ENCODE assay signal across 19 cellular contexts in the genomic region with DNA sequence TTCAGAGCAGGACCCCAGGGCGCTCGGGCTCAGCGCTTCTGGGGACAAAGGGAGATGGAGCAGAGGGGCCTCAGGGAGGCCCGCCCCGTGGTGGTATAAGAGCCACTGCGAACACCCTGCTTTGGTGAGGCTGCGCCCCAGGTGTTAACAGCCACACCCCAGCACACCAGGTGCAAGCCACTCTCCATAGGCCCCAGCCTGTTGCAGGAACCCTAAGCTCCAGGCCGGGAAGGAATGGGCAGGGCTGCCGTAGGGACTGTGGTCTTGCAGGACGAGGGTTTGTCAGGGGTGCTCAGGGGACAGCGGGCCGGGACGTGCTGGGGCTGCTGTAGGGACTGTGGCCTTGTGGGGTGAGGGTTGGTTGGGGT. TPM values are rescaled to one million over a fixed set of nuclear protein-coding genes. Genes with fewer than 3 reads are reported as not detected.
DNase-seq lines count a peak whose midpoint lies in the region; ATAC-seq and TF ChIP-seq lines count a peak whose summit lies in the region.
"Had no signal": no experiment of that assay in that cellular context is flagged by ENCODE, and none has a peak within 500 bp of the region (broad histone marks: within the 10 kb centered on the region; RNA-seq: fewer than 3 reads in every experiment).

No MANE protein-coding gene starts in this region.

- no peaks in the 10 kb centered on the region for H3K27me3 ChIP-seq in GM23338 (ENCODE audit: insufficient read depth)
- no peaks in the 10 kb centered on the region for H3K27me3 ChIP-seq in Panc1 (ENCODE audit: control insufficient read depth, insufficient read depth, low read length)
- H3K27me3 ChIP-seq in neuronal stem cell (ENCODE audit: control insufficient read depth in 3 of 3, insufficient read depth in 3 of 3, low read depth in 1 of 3, low read length in 3 of 3): peaks cover 0 to 15% (median 1%) of the 10 kb centered on the region in 3 experiments
- H3K27me3 ChIP-seq in lower lobe of right lung (ENCODE audit: low read depth): peaks cover 38% of the 10 kb centered on the region

- H3K4me3 ChIP-seq in GM23338 (no peak overlapping the region), Panc1 (ENCODE audit: low read depth in 2 of 2, low read length in 2 of 2) (no peak overlapping the region), neuronal stem cell (ENCODE audit: low read length in 2 of 2) (no peak overlapping the region), lower lobe of right lung (no peak overlapping the region)

- H3K36me3 Mint-ChIP-seq in GM23338 (ENCODE audit: low read depth): peaks cover 3% of the 10 kb centered on the region; the same call in 1 of the 3 replicates
- H3K36me3 Mint-ChIP-seq in activated T-cell treated with anti-CD3 and anti-CD28 coated beads, Interleukin-2, amount 50 U/mL, for 72 hours (ENCODE audit: insufficient read depth in 2 of 2): peaks cover 3 to 4% of the 10 kb centered on the region in 2 donors

- H4K20me1 ChIP-seq in GM23338 (replicated peaks; ENCODE audit: insufficient read depth): no peaks in the 10 kb centered on the region

- no peaks in the 10 kb centered on the region for H3K4me1 ChIP-seq in GM23338 (ENCODE audit: insufficient read depth)
- H3K4me1 ChIP-seq in Panc1 (ENCODE audit: control insufficient read depth, insufficient read depth, low read length): no peaks in the 10 kb centered on the region
- H3K4me1 ChIP-seq in neuronal stem cell (ENCODE audit: control insufficient read depth in 2 of 2, insufficient read depth in 1 of 2, low read depth in 1 of 2, low read length in 2 of 2): peaks cover 6% of the 10 kb centered on the region in 2 donors
- H3K4me1 ChIP-seq in lower lobe of right lung: no peaks in the 10 kb centered on the region
- H3K4me1 ChIP-seq: Caco-2 had no signal

- POLR2A ChIA-PET in Panc1 (lab: Charles Lee): no interaction called here

- no peaks in the 10 kb centered on the region for H3K9me3 ChIP-seq in Panc1 (ENCODE audit: control insufficient read depth, insufficient read depth, low read depth, low read length)
- peaks cover 10 to 14% of the 10 kb centered on the region in 2 donors for H3K9me3 ChIP-seq in neuronal stem cell (replicated peaks in 1 of 2; ENCODE audit: control insufficient read depth in 2 of 2, insufficient read depth in 1 of 2, low read depth in 1 of 2, low read length in 2 of 2)
- H3K9me3 ChIP-seq in lower lobe of right lung: no peaks in the 10 kb centered on the region
- H3K9me3 ChIP-seq: Caco-2 had no signal

- H2BK15ac ChIP-seq in neuronal stem cell (ENCODE audit: low read length): peak overlapping the region; percentile 92

- H3K27ac ChIP-seq in GM23338 (ENCODE audit: low read depth): no peak overlapping the region
- H3K27ac ChIP-seq in Panc1 (ENCODE audit: low read length): no peak overlapping the region
- H3K27ac ChIP-seq in neuronal stem cell (replicated peaks; ENCODE audit: low read length): no peak overlapping the region
- H3K27ac ChIP-seq in lower lobe of right lung: no peak overlapping the region

- intact Hi-C loops in Panc1 (cut with micrococcal nuclease; ENCODE audit: unreplicated experiment) (no loop called here), lower lobe of right lung (cut with DNase I) (no loop called here)

- H2BK5ac ChIP-seq in neuronal stem cell (ENCODE audit: low read length): no peak overlapping the region

- H3K9ac ChIP-seq in neuronal stem cell (ENCODE audit: low read depth, low read length, poor library complexity): no peak overlapping the region

- CTCF ChIA-PET in Panc1 (lab: Charles Lee): interaction anchor here (0.5 kb wide), 1 partner anchor 47 kb away, joined by 3 read pairs; no protein-coding TSS in a partner anchor

- ATAC-seq in GM23338 (peak; percentile 4; the same call in 1 of the 3 replicates), Panc1 (0 out of 2 replicates have a peak, but pooled peaks have one; percentile 3), lower lobe of right lung (no peak), HG03175 (IDR thresholded peaks at IDR 0.05; ENCODE audit: unreplicated experiment) (no peak), esophagus mucosa (no peak)
- ATAC-seq in activated T-cell treated with anti-CD3 and anti-CD28 coated beads, Interleukin-2, amount 50 U/mL, for 72 hours (replicated peaks in 1 of 2): no peak

- H3K9me2 ChIP-seq in GM23338 (ENCODE audit: insufficient read depth): no peaks in the 10 kb centered on the region

- peak overlapping the region; percentile 82 for H2BK12ac ChIP-seq in neuronal stem cell (ENCODE audit: low read length)

- H3K14ac ChIP-seq in neuronal stem cell (ENCODE audit: low read length): no peak overlapping the region

- H2AK5ac ChIP-seq in neuronal stem cell (ENCODE audit: low read depth, low read length): peak overlapping the region; percentile 72

- H3K18ac ChIP-seq in neuronal stem cell (ENCODE audit: low read length): peak overlapping the region; percentile 92

- H2AFZ ChIP-seq in GM23338 (no peak overlapping the region), neuronal stem cell (ENCODE audit: low read length) (no peak overlapping the region)

- H4K91ac ChIP-seq in neuronal stem cell (ENCODE audit: low read depth, low read length, poor library complexity): peak overlapping the region; percentile 95

- peaks cover 8% of the 10 kb centered on the region for H3K27me3 Mint-ChIP-seq in GM23338 (ENCODE audit: insufficient read depth, low read depth, poor library complexity)
- no peaks in the 10 kb centered on the region for H3K27me3 Mint-ChIP-seq in activated T-cell treated with anti-CD3 and anti-CD28 coated beads, Interleukin-2, amount 50 U/mL, for 72 hours (ENCODE audit: low read depth)

- H3K36me3 ChIP-seq in GM23338 (ENCODE audit: insufficient read depth): no peaks in the 10 kb centered on the region
- H3K36me3 ChIP-seq in Panc1 (ENCODE audit: control insufficient read depth, insufficient read depth, low read length): no peaks in the 10 kb centered on the region
- H3K36me3 ChIP-seq in neuronal stem cell (replicated peaks in 1 of 2; ENCODE audit: control insufficient read depth in 2 of 2, insufficient read depth in 2 of 2, low read length in 2 of 2): no peaks in the 10 kb centered on the region
- no peaks in the 10 kb centered on the region for H3K36me3 ChIP-seq in lower lobe of right lung

- H3K4me3 Mint-ChIP-seq in GM23338: no peak overlapping the region
- H3K4me3 Mint-ChIP-seq in activated T-cell treated with anti-CD3 and anti-CD28 coated beads, Interleukin-2, amount 50 U/mL, for 72 hours: no peak overlapping the region
- H3K4me3 Mint-ChIP-seq: CD4-positive, alpha-beta memory T cell had no signal

- H3K4me1 Mint-ChIP-seq in GM23338: no peaks in the 10 kb centered on the region
- H3K4me1 Mint-ChIP-seq in activated T-cell treated with anti-CD3 and anti-CD28 coated beads, Interleukin-2, amount 50 U/mL, for 72 hours (ENCODE audit: low read depth): no peaks in the 10 kb centered on the region
- H3K4me1 Mint-ChIP-seq: CD4-positive, alpha-beta memory T cell had no signal

- H3F3A ChIP-seq in GM23338 (replicated peaks; ENCODE audit: low read depth): no peaks in the 10 kb centered on the region

- H4K8ac ChIP-seq in neuronal stem cell (ENCODE audit: low read depth, low read length): no peak overlapping the region

- peaks cover 8% of the 10 kb centered on the region for H3K9me3 Mint-ChIP-seq in GM23338
- peaks cover 3% of the 10 kb centered on the region in 2 donors for H3K9me3 Mint-ChIP-seq in activated T-cell treated with anti-CD3 and anti-CD28 coated beads, Interleukin-2, amount 50 U/mL, for 72 hours

- no peak overlapping the region for H2BK120ac ChIP-seq in neuronal stem cell (ENCODE audit: low read depth, low read length)

- H3K79me1 ChIP-seq in neuronal stem cell (ENCODE audit: low read depth, low read length): peaks cover 3% of the 10 kb centered on the region

- WGBS in neuronal stem cell (ENCODE audit: extremely low coverage in 2 of 2, insufficient read length in 2 of 2, insufficient replicate concordance in 1 of 2), 2 donors: no CpG with 5 or more reads among the region's 13 CpGs

- TF ChIP-seq CTCF in GM23338 (conservative IDR thresholded peaks at IDR 0.05; ENCODE audit: low read depth in 2 of 2) (no peak), Panc1 (IDR thresholded peaks at IDR 0.05) (no peak), lower lobe of right lung (IDR thresholded peaks at IDR 0.05) (no peak)

- DNase-seq in GM23338 (ENCODE audit: low spot score) (no peak), Panc1 (ENCODE audit: low read depth, low spot score) (no peak), SW480 (ENCODE audit: low spot score) (peak; percentile 54), neuronal stem cell (ENCODE audit: low spot score) (no peak), lower lobe of right lung (no peak)
- no peak for DNase-seq in activated T-cell treated with anti-CD3 and anti-CD28 coated beads, Interleukin-2, amount 50 U/mL, for 72 hours
- DNase-seq: DMS79 treated with DMSO at 0.1 percent for 48 hours, GF-D8, GOT3 had no signal

- H3K4ac ChIP-seq in neuronal stem cell (ENCODE audit: low read length): no peak overlapping the region

- in situ Hi-C loops in Panc1 (cut with HindIII; ENCODE audit: low pct_unique_long_range_greater_than_20kb, low sequenced_read_pairs): no loop called here

- no TSS peak for BruUV-seq in Panc1 (replicated peaks; lab: Mats Ljungman, UMichigan)

- H3K27ac Mint-ChIP-seq in GM23338: no peak overlapping the region
- H3K27ac Mint-ChIP-seq in activated T-cell treated with anti-CD3 and anti-CD28 coated beads, Interleukin-2, amount 50 U/mL, for 72 hours: no peak overlapping the region
- H3K27ac Mint-ChIP-seq: CD4-positive, alpha-beta memory T cell had no signal

- peak overlapping the region; percentile 65 for H3K23ac ChIP-seq in neuronal stem cell (ENCODE audit: low read depth, low read length, poor library complexity)

- no peak overlapping the region for H3K4me2 ChIP-seq in GM23338
- no peak overlapping the region for H3K4me2 ChIP-seq in neuronal stem cell (ENCODE audit: insufficient read depth, low read length, poor library complexity, severe bottlenecking)

- H3K79me2 ChIP-seq in GM23338 (replicated peaks; ENCODE audit: insufficient read depth): no peaks in the 10 kb centered on the region

RNA-seq across cellular contexts. Expression of a gene that starts 17.0 kb away (rescaled TPM):
- 1.0 TPM in 1 of 2 replicates, not detected in the other for total RNA-seq in GM23338 (2014; rRNA removed; shearing (Covaris generic))
- 0.60 TPM in 1 of 2 replicates, not detected in the other for polyA plus RNA-seq in GM23338 (2016; fragmentation: Nextera tagmentation; extraction: Ambion mirVana)
- 2.8 TPM for total RNA-seq in Panc1 (2021; ENCODE audit: unreplicated experiment)
- 12.8 TPM for polyA plus RNA-seq in Panc1 (2012; ENCODE audit: insufficient read length)
- not detected for polyA plus RNA-seq in neuronal stem cell (2013, experiment 1 of 2)
- not detected for polyA plus RNA-seq in neuronal stem cell (2013, experiment 2 of 2)
- total RNA-seq in activated T-cell treated with anti-CD3 and anti-CD28 coated beads, Interleukin-2, amount 50 U/mL, for 72 hours: not detected
- not detected for total RNA-seq in lower lobe of right lung
- total RNA-seq in esophagus mucosa: not detected
- total RNA-seq: A172; A673; CD4-positive, alpha-beta memory T cell; Daoy; G401 had no signal
- polyA plus RNA-seq: BJ; CD4-positive, alpha-beta memory T cell had no signal

RNA-seq across cellular contexts. Expression of a gene that starts 40.5 kb away (rescaled TPM):
- not detected in 2 replicates for total RNA-seq in GM23338 (2014; rRNA removed; shearing (Covaris generic))
- polyA plus RNA-seq in GM23338 (2016; fragmentation: Nextera tagmentation; extraction: Ambion mirVana): not detected in 2 replicates
- total RNA-seq in Panc1 (2021; ENCODE audit: unreplicated experiment) (0.39 TPM), lower lobe of right lung (not detected), esophagus mucosa (not detected)
- 0.63 TPM for polyA plus RNA-seq in Panc1 (2012; ENCODE audit: insufficient read length)
- not detected for polyA plus RNA-seq in neuronal stem cell (2013, experiment 1 of 2)
- not detected for polyA plus RNA-seq in neuronal stem cell (2013, experiment 2 of 2)
- total RNA-seq in activated T-cell treated with anti-CD3 and anti-CD28 coated beads, Interleukin-2, amount 50 U/mL, for 72 hours: not detected
- total RNA-seq: A673; Caco-2; CD4-positive, alpha-beta memory T cell; Daoy; H7 had no signal
- polyA plus RNA-seq: BJ; CD4-positive, alpha-beta memory T cell had no signal

Comparison
In these comparisons a context has a peak if more than half of its experiments do, and no peak if none do; other contexts are left out.
1. ATAC-seq: peak in GM23338 (single experiment) and Panc1 (single experiment); none in activated T-cell treated with anti-CD3 and anti-CD28 coated beads, Interleukin-2, amount 50 U/mL, for 72 hours (0 of 2), lower lobe of right lung (0 of 2), HG03175 (single experiment) and esophagus mucosa (single experiment).